ENCODE assay signal across 25 cellular contexts in the genomic region with DNA sequence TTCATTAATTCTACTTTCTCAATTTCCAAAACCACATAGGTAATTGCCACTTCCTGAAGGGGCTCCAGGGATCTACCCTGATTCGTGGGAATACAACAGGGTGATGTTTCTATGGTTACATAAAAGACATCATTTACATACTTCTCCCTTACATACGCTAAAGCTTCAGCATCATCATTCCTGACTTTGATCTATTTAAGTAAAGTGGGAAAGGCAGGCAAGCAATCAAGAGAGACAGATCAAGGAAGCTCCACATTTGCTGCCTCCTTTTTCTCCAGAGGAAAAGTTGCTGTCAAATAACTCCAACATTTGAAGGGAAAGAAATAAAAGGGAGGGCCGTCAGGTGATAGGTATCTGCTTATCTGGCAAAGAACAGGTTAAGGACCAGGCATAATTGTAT.
"Had no signal": no experiment of that assay in that cellular context is flagged by ENCODE, and none has a peak within 500 bp of the region (broad histone marks: within the 10 kb centered on the region; RNA-seq: fewer than 3 reads in every experiment).

No MANE protein-coding gene starts in this region.

- H3K4me1 ChIP-seq: SJSA1 had no signal

- H3K27ac Mint-ChIP-seq: activated B cell treated with CpG ODN at 0.5 μM for 24 hours; activated CD4-positive, alpha-beta T cell treated with anti-CD3 and anti-CD28 coated beads, Interleukin-2, amount 10 ng/mL, durations not matched to agents 24 days and 14 days; activated CD8-positive, alpha-beta memory T cell treated with anti-CD3 and anti-CD28 coated beads, Interleukin-2, amount 10 ng/mL, durations not matched to agents 7 days and 5 days; activated naive CD4-positive, alpha-beta T cell treated with anti-CD3 and anti-CD28 coated beads, Interleukin-2, amount 50 U/mL, for 72 hours; activated naive CD8-positive, alpha-beta T cell treated with anti-CD3 and anti-CD28 coated beads, Interleukin-2, amount 50 U/mL, for 24 hours; activated T-cell treated with anti-CD3 and anti-CD28 coated beads, Interleukin-2, amount 50 U/mL, for 24 hours; activated T-helper 1 cell treated with anti-CD3 and anti-CD28 coated beads, Interleukin-12 subunit alpha, Interleukin-12 subunit beta, Interleukin-2, Interleukin-4 antibody, amounts not matched to agents 30 ng/mL and 10 ng/mL and 1 ng/mL, durations not matched to agents 14 hours and 24 hours and 36 hours; IgD-negative memory B cell; T-helper 17 cell had no signal

- H3K9me3 Mint-ChIP-seq: activated B cell treated with CpG ODN at 0.5 μM for 24 hours; activated CD4-positive, alpha-beta T cell treated with anti-CD3 and anti-CD28 coated beads, Interleukin-2, amount 10 ng/mL, durations not matched to agents 24 days and 14 days; activated naive CD4-positive, alpha-beta T cell treated with anti-CD3 and anti-CD28 coated beads, Interleukin-2, amount 50 U/mL, for 72 hours; activated naive CD8-positive, alpha-beta T cell treated with anti-CD3 and anti-CD28 coated beads, Interleukin-2, amount 50 U/mL, for 24 hours; activated T-cell treated with anti-CD3 and anti-CD28 coated beads, Interleukin-2, amount 50 U/mL, for 24 hours; activated T-helper 1 cell treated with anti-CD3 and anti-CD28 coated beads, Interleukin-12 subunit alpha, Interleukin-12 subunit beta, Interleukin-2, Interleukin-4 antibody, amounts not matched to agents 30 ng/mL and 10 ng/mL and 1 ng/mL, durations not matched to agents 14 hours and 24 hours and 36 hours; brain; IgD-negative memory B cell had no signal

- H3K27ac ChIP-seq: KMS-11, SJSA1 had no signal

- DNase-seq: activated B cell treated with CpG ODN at 0.5 μM for 24 hours; activated CD4-positive, alpha-beta T cell treated with anti-CD3 and anti-CD28 coated beads for 1 hour; activated CD4-positive, alpha-beta T cell treated with anti-CD3 and anti-CD28 coated beads, Interleukin-2, amount 10 ng/mL, durations not matched to agents 24 days and 14 days; activated CD4-positive, alpha-beta T cell treated with anti-CD3 and anti-CD28 coated beads, Interleukin-2, amount 50 U/mL, for 48 hours; activated CD8-positive, alpha-beta memory T cell treated with anti-CD3 and anti-CD28 coated beads, Interleukin-2, amount 10 ng/mL, durations not matched to agents 7 days and 5 days; activated effector memory CD4-positive, alpha-beta T cell treated with Interleukin-2 at 50 U/mL for 16 hours; activated naive CD4-positive, alpha-beta T cell treated with Interleukin-2 at 50 U/mL for 16 hours; activated naive CD8-positive, alpha-beta T cell treated with anti-CD3 and anti-CD28 coated beads, Interleukin-2, amount 50 U/mL, for 24 hours; activated T-cell treated with anti-CD3 and anti-CD28 coated beads, Interleukin-2, amount 50 U/mL, for 24 hours; amygdala; NCI-H1105; NCI-H146; NCI-H187 treated with DMSO at 0.1 percent for 48 hours; NCI-H2081 treated with DMSO at 0.1 percent for 48 hours; NCI-H524; PC-3; SHP77; T-helper 17 cell; T-helper 9 cell had no signal

- H3K27me3 ChIP-seq: SJSA1 had no signal

- H3K9me3 ChIP-seq: SJSA1 had no signal

- H3K4me3 Mint-ChIP-seq: activated B cell treated with CpG ODN at 0.5 μM for 24 hours; activated CD4-positive, alpha-beta T cell treated with anti-CD3 and anti-CD28 coated beads, Interleukin-2, amount 10 ng/mL, durations not matched to agents 24 days and 14 days; activated CD8-positive, alpha-beta memory T cell treated with anti-CD3 and anti-CD28 coated beads, Interleukin-2, amount 10 ng/mL, durations not matched to agents 7 days and 5 days; activated naive CD8-positive, alpha-beta T cell treated with anti-CD3 and anti-CD28 coated beads, Interleukin-2, amount 50 U/mL, for 24 hours; activated T-cell treated with anti-CD3 and anti-CD28 coated beads, Interleukin-2, amount 50 U/mL, for 24 hours; activated T-helper 1 cell treated with anti-CD3 and anti-CD28 coated beads, Interleukin-12 subunit alpha, Interleukin-12 subunit beta, Interleukin-2, Interleukin-4 antibody, amounts not matched to agents 30 ng/mL and 10 ng/mL and 1 ng/mL, durations not matched to agents 14 hours and 24 hours and 36 hours; brain; IgD-negative memory B cell; T-helper 17 cell had no signal

- H3K36me3 Mint-ChIP-seq: activated CD8-positive, alpha-beta memory T cell treated with anti-CD3 and anti-CD28 coated beads, Interleukin-2, amount 10 ng/mL, durations not matched to agents 7 days and 5 days; activated naive CD4-positive, alpha-beta T cell treated with anti-CD3 and anti-CD28 coated beads, Interleukin-2, amount 50 U/mL, for 72 hours had no signal

- H3K4me1 Mint-ChIP-seq: activated CD4-positive, alpha-beta T cell treated with anti-CD3 and anti-CD28 coated beads, Interleukin-2, amount 10 ng/mL, durations not matched to agents 24 days and 14 days; activated CD8-positive, alpha-beta memory T cell treated with anti-CD3 and anti-CD28 coated beads, Interleukin-2, amount 10 ng/mL, durations not matched to agents 7 days and 5 days; activated naive CD8-positive, alpha-beta T cell treated with anti-CD3 and anti-CD28 coated beads, Interleukin-2, amount 50 U/mL, for 24 hours; IgD-negative memory B cell had no signal

- H3K4me3 ChIP-seq: SJSA1 had no signal

- H3K27me3 Mint-ChIP-seq: activated B cell treated with CpG ODN at 0.5 μM for 24 hours; activated CD4-positive, alpha-beta T cell treated with anti-CD3 and anti-CD28 coated beads, Interleukin-2, amount 10 ng/mL, durations not matched to agents 24 days and 14 days; activated naive CD8-positive, alpha-beta T cell treated with anti-CD3 and anti-CD28 coated beads, Interleukin-2, amount 50 U/mL, for 24 hours; brain; IgD-negative memory B cell had no signal
